In the genomic region with DNA sequence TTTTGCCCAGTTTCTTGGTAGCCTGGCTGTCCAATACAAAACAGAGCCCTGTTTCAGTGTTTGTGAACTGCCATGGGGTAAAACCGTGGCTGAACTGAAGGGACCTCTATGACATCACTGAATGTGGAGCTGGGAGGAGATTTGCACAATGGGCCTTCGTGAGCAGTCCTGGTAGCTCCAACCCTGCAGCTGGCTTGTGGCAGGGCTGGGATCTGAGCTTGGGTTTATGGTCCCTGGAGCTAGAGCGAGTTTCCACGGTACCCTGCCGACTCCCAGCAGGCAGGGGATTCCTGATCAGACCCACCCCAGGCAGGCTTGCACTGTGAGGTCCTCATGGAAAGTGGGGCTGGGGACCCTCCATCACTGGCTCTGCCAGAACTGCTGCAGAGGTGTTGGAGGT, we compare ENCODE assay signal across 14 cellular contexts.
"Had no signal": no experiment of that assay in that cellular context is flagged by ENCODE, and none has a peak within 500 bp of the region (broad histone marks: within the 10 kb centered on the region; RNA-seq: fewer than 3 reads in every experiment).

No MANE protein-coding gene starts in this region.

- H3K36me3 ChIP-seq: brain microvascular endothelial cell, tibial artery, vagina had no signal

- H3K27me3 ChIP-seq: tibial artery, vagina had no signal

- DNase-seq: activated CD4-positive, alpha-beta T cell treated with anti-CD3 and anti-CD28 coated beads, Interleukin-2, amount 50 U/mL, for 1 hour; amniotic stem cell; brain microvascular endothelial cell; immature natural killer cell; mammary epithelial cell; occipital lobe; stimulated activated CD4-positive, alpha-beta T cell treated with anti-CD3 and anti-CD28 coated beads, Interleukin-4, amount 100 ng/mL, for 24 hours; stimulated activated naive CD8-positive, alpha-beta T cell treated with anti-CD3 and anti-CD28 coated beads, Interleukin-15, amount 100 ng/mL, for 72 hours; T-helper 17 cell had no signal

- H3K9me3 ChIP-seq: tibial artery, vagina had no signal

- H3K4me1 ChIP-seq: tibial artery, vagina had no signal

- H3K4me3 Mint-ChIP-seq: activated naive CD4-positive, alpha-beta T cell treated with anti-CD3 and anti-CD28 coated beads, Interleukin-2, amount 50 U/mL, for 24 hours; immature natural killer cell; natural killer cell treated with Interleukin-12 subunit alpha and Interleukin-12 subunit beta and Interleukin-15 and Interleukin-18, amount 100 ng/mL, for 72 hours; stimulated activated naive CD8-positive, alpha-beta T cell treated with anti-CD3 and anti-CD28 coated beads, Interleukin-15, amount 100 ng/mL, for 72 hours; T-helper 17 cell had no signal

- H3K36me3 Mint-ChIP-seq: activated naive CD4-positive, alpha-beta T cell treated with anti-CD3 and anti-CD28 coated beads, Interleukin-2, amount 50 U/mL, for 24 hours; immature natural killer cell; natural killer cell treated with Interleukin-12 subunit alpha and Interleukin-12 subunit beta and Interleukin-15 and Interleukin-18, amount 100 ng/mL, for 72 hours had no signal

- H3K9me3 Mint-ChIP-seq: activated naive CD4-positive, alpha-beta T cell treated with anti-CD3 and anti-CD28 coated beads, Interleukin-2, amount 50 U/mL, for 24 hours; natural killer cell treated with Interleukin-12 subunit alpha and Interleukin-12 subunit beta and Interleukin-15 and Interleukin-18, amount 100 ng/mL, for 72 hours; stimulated activated naive CD8-positive, alpha-beta T cell treated with anti-CD3 and anti-CD28 coated beads, Interleukin-15, amount 100 ng/mL, for 72 hours had no signal

- H3K4me1 Mint-ChIP-seq: activated naive CD4-positive, alpha-beta T cell treated with anti-CD3 and anti-CD28 coated beads, Interleukin-2, amount 50 U/mL, for 24 hours; immature natural killer cell; stimulated activated naive CD8-positive, alpha-beta T cell treated with anti-CD3 and anti-CD28 coated beads, Interleukin-15, amount 100 ng/mL, for 72 hours had no signal

- H3K27ac ChIP-seq: brain microvascular endothelial cell, tibial artery, vagina had no signal

- H3K27ac Mint-ChIP-seq: activated naive CD4-positive, alpha-beta T cell treated with anti-CD3 and anti-CD28 coated beads, Interleukin-2, amount 50 U/mL, for 24 hours; immature natural killer cell; natural killer cell treated with Interleukin-12 subunit alpha and Interleukin-12 subunit beta and Interleukin-15 and Interleukin-18, amount 100 ng/mL, for 72 hours; stimulated activated naive CD8-positive, alpha-beta T cell treated with anti-CD3 and anti-CD28 coated beads, Interleukin-15, amount 100 ng/mL, for 72 hours; T-helper 17 cell had no signal

- ATAC-seq: left lobe of liver; stimulated activated naive CD8-positive, alpha-beta T cell treated with anti-CD3 and anti-CD28 coated beads, Interleukin-15, amount 100 ng/mL, for 72 hours; T-helper 17 cell had no signal

- H3K4me3 ChIP-seq: tibial artery, vagina had no signal
